ENCODE assay signal across 19 cellular contexts in the genomic region with DNA sequence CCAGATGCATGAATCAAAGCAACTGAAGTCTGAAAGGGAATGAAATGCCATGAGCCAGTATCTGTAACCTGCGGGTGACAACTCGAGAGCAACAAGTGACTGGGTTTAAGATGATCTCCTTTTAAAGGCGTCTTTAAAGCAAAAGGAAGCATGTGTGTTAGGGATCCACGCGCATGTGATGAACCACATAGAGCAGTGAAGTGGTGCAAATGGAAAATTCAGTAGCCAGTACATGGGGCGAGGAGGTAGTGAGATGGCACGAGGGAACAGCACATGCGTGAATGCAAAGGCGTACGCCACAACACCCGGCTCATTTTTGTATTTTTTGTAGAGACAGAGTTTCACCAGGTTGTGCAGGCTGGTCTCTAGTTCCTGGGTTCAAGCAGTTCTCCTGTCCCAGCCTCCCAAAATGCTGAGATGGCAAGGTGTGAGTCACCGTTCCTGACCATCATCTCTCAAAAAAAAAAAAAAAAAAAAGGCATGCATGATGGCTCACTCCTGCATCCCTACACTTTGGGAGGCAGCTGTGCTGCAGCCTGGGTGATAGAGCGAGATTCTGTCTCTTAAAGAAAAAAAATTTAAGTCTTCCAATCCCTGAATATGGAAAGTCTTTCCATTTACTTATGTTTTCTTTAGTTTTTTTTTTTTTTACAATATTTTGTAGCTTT. TPM values are rescaled to one million over a fixed set of nuclear protein-coding genes. Genes with fewer than 3 reads are reported as not detected.
DNase-seq lines count a peak whose midpoint lies in the region; ATAC-seq and TF ChIP-seq lines count a peak whose summit lies in the region.
"Had no signal": no experiment of that assay in that cellular context is flagged by ENCODE, and none has a peak within 500 bp of the region (broad histone marks: within the 10 kb centered on the region; RNA-seq: fewer than 3 reads in every experiment).

No MANE protein-coding gene starts in this region.

- H3F3A ChIP-seq in SU-DHL-6 (ENCODE audit: insufficient read depth) (peaks cover 74% of the 10 kb centered on the region), smooth muscle cell (ENCODE audit: low read depth) (no peaks in the 10 kb centered on the region)

- intact Hi-C loops in cardiac septum (cut with DNase I) = no loop called here
- intact Hi-C loops in left ventricle myocardium inferior (cut with micrococcal nuclease) = no loop called here
- intact Hi-C loops in colonic mucosa (cut with DNase I) = no loop called here

- H3K4me3 ChIP-seq in cardiac muscle cell (no peak overlapping the region), SU-DHL-6 (ENCODE audit: insufficient read depth, low read length, poor library complexity, severe bottlenecking) (no peak overlapping the region), left ventricle myocardium inferior (peak overlapping the region; percentile 22), smooth muscle cell (no peak overlapping the region), colonic mucosa (no peak overlapping the region)
- H3K4me3 ChIP-seq: PC-9, psoas muscle, tibial nerve had no signal

- H3K9ac ChIP-seq in SU-DHL-6 (ENCODE audit: low read length) = peak overlapping the region; percentile 70
- no peak overlapping the region for H3K9ac ChIP-seq in smooth muscle cell (ENCODE audit: low read depth)
- H3K9ac ChIP-seq in colonic mucosa (ENCODE audit: low read depth in 2 of 2, low read length in 2 of 2) = no peak overlapping the region

- DNase-seq in cardiac muscle cell (ENCODE audit: low read depth in 1 of 2, low spot score in 1 of 2) (peak in 1 of 2 donors; percentile 55), cardiac septum (ENCODE audit: low spot score) (no peak), left ventricle myocardium inferior (no peak), smooth muscle cell (lab: John Stamatoyannopoulos, UW; ENCODE audit: unreplicated experiment) (no peak), colonic mucosa (no peak)
- DNase-seq in stimulated activated naive CD4-positive, alpha-beta T cell treated with Interleukin-2 at 50 U/mL for 16 hours (lab: John Stamatoyannopoulos, UW) = no peak
- DNase-seq: activated CD4-positive, alpha-beta T cell treated with anti-CD3 and anti-CD28 coated beads, Interleukin-2, amount 50 U/mL, for 1 hour; activated naive CD4-positive, alpha-beta T cell treated with anti-CD3 and anti-CD28 coated beads, Interleukin-2, amount 10 ng/mL, durations not matched to agents 7 days and 5 days; CD4-positive, CD25-positive, alpha-beta regulatory T cell; naive thymus-derived CD8-positive, alpha-beta T cell; NCI-H2081 treated with DMSO at 0.1 percent for 48 hours; NCI-H524; PC-9; psoas muscle had no signal

- H2AFZ ChIP-seq in SU-DHL-6 (ENCODE audit: low read depth, low read length, severe bottlenecking) (no peak overlapping the region), smooth muscle cell (ENCODE audit: low read depth) (no peak overlapping the region)
- H2AFZ ChIP-seq: PC-9 had no signal

- no peaks in the 10 kb centered on the region for H4K20me1 ChIP-seq in SU-DHL-6 (ENCODE audit: low read depth, low read length)
- no peaks in the 10 kb centered on the region for H4K20me1 ChIP-seq in smooth muscle cell (ENCODE audit: low read depth)

- H3K27me3 ChIP-seq in cardiac muscle cell = no peaks in the 10 kb centered on the region
- no peaks in the 10 kb centered on the region for H3K27me3 ChIP-seq in SU-DHL-6 (ENCODE audit: low read length)
- H3K27me3 ChIP-seq in left ventricle myocardium inferior (ENCODE audit: low read depth) = no peaks in the 10 kb centered on the region
- H3K27me3 ChIP-seq in smooth muscle cell (ENCODE audit: low read depth) = no peaks in the 10 kb centered on the region
- H3K27me3 ChIP-seq in colonic mucosa = no peaks in the 10 kb centered on the region
- H3K27me3 ChIP-seq: tibial nerve had no signal

- H3K79me2 ChIP-seq in SU-DHL-6 (ENCODE audit: insufficient read depth, low read length) (peaks cover 66% of the 10 kb centered on the region), smooth muscle cell (ENCODE audit: low read depth) (no peaks in the 10 kb centered on the region)

- H3K27ac ChIP-seq in cardiac muscle cell (peak overlapping the region; percentile 83), SU-DHL-6 (ENCODE audit: low read depth, low read length) (peak overlapping the region; percentile 100), left ventricle myocardium inferior (replicated peaks) (peak overlapping the region; percentile 61), smooth muscle cell (ENCODE audit: low read depth) (no peak overlapping the region), colonic mucosa (no peak overlapping the region)
- H3K27ac ChIP-seq: epithelial cell of prostate, PC-9, psoas muscle, tibial nerve had no signal

- no peaks in the 10 kb centered on the region for H3K9me3 ChIP-seq in cardiac muscle cell (ENCODE audit: low read depth)
- no peaks in the 10 kb centered on the region for H3K9me3 ChIP-seq in SU-DHL-6 (ENCODE audit: insufficient read depth, low read length)
- peaks cover 9% of the 10 kb centered on the region for H3K9me3 ChIP-seq in left ventricle myocardium inferior (replicated peaks)
- no peaks in the 10 kb centered on the region for H3K9me3 ChIP-seq in smooth muscle cell (replicated peaks; ENCODE audit: low read depth)
- H3K9me3 ChIP-seq in colonic mucosa = no peaks in the 10 kb centered on the region
- H3K9me3 ChIP-seq: psoas muscle had no signal

- TF ChIP-seq CTCF in cardiac muscle cell (IDR thresholded peaks at IDR 0.05; ENCODE audit: low read depth, low read length) = no peak
- no peak for TF ChIP-seq CTCF in SU-DHL-6 (IDR thresholded peaks at IDR 0.05; ENCODE audit: insufficient read depth, low read length, poor library complexity, severe bottlenecking)
- TF ChIP-seq CTCF in left ventricle myocardium inferior (IDR thresholded peaks at IDR 0.05; ENCODE audit: borderline replicate concordance) = no peak
- TF ChIP-seq CTCF in smooth muscle cell (IDR thresholded peaks at IDR 0.05; ENCODE audit: borderline replicate concordance, insufficient read depth, poor library complexity, severe bottlenecking) = no peak
- no peak for TF ChIP-seq CTCF in colonic mucosa (IDR thresholded peaks at IDR 0.05)

- no peak for ATAC-seq in HG02610 (IDR thresholded peaks at IDR 0.05; ENCODE audit: unreplicated experiment)
- ATAC-seq: HCT116; naive thymus-derived CD8-positive, alpha-beta T cell; psoas muscle had no signal

- H3K9me2 ChIP-seq in SU-DHL-6 (replicated peaks; ENCODE audit: insufficient read depth, low read length) = no peaks in the 10 kb centered on the region

- no peaks in the 10 kb centered on the region for H3K36me3 ChIP-seq in cardiac muscle cell
- H3K36me3 ChIP-seq in SU-DHL-6 (ENCODE audit: low read length) = peaks cover 29% of the 10 kb centered on the region
- no peaks in the 10 kb centered on the region for H3K36me3 ChIP-seq in left ventricle myocardium inferior
- H3K36me3 ChIP-seq in smooth muscle cell (ENCODE audit: low read depth) = no peaks in the 10 kb centered on the region
- H3K36me3 ChIP-seq in colonic mucosa = no peaks in the 10 kb centered on the region
- H3K36me3 ChIP-seq: tibial nerve had no signal

- H3K4me2 ChIP-seq in SU-DHL-6 (ENCODE audit: low read depth, low read length, poor library complexity, severe bottlenecking) = peak overlapping the region; percentile 100
- no peak overlapping the region for H3K4me2 ChIP-seq in smooth muscle cell
- H3K4me2 ChIP-seq: PC-9 had no signal

- H3K4me1 ChIP-seq in cardiac muscle cell (ENCODE audit: low read depth) = peaks cover 14% of the 10 kb centered on the region
- H3K4me1 ChIP-seq in left ventricle myocardium inferior = peaks cover 15% of the 10 kb centered on the region
- no peaks in the 10 kb centered on the region for H3K4me1 ChIP-seq in smooth muscle cell (ENCODE audit: low read depth)
- H3K4me1 ChIP-seq in colonic mucosa = no peaks in the 10 kb centered on the region
- H3K4me1 ChIP-seq: psoas muscle, tibial nerve had no signal

- WGBS in smooth muscle cell (ENCODE audit: low lambda C conversion rate) = 92% methylated on average over 13 of the region's 13 CpGs

RNA-seq across cellular contexts. Expression of a gene that starts 24.6 kb away (rescaled TPM):
- total RNA-seq in cardiac muscle cell (16.2 and 30.5 TPM in 2 replicates), cardiac septum (18.2 TPM), left ventricle myocardium inferior (11.2 TPM), smooth muscle cell (2.7 and 4.3 TPM in 2 replicates), colonic mucosa (10 to 100 TPM in 1 of 2 donors, 1 to 10 TPM in 1; 7.0 to 10.0 TPM)
- polyA plus RNA-seq in cardiac muscle cell (19.1 and 20.8 TPM in 2 replicates), smooth muscle cell (3.0 and 5.7 TPM in 2 replicates)

Comparison
In these comparisons a context has a peak if more than half of its experiments do, and no peak if none do; other contexts are left out.
1. H3K27ac ChIP-seq: peak in cardiac muscle cell (single experiment), SU-DHL-6 (single experiment) and left ventricle myocardium inferior (single experiment); none in smooth muscle cell (single experiment) and colonic mucosa (single experiment).